ENCODE assay signal across 10 cellular contexts in genomic region chr19:55354698-55355212, GRCh38. TPM values are rescaled to one million over a fixed set of nuclear protein-coding genes. Genes with fewer than 3 reads are reported as not detected.
DNase-seq lines count a peak whose midpoint lies in the region; ATAC-seq, FAIRE-seq and TF ChIP-seq lines count a peak whose summit lies in the region.
"Had no signal": no experiment of that assay in that cellular context is flagged by ENCODE, and none has a peak within 500 bp of the region (broad histone marks: within the 10 kb centered on the region; RNA-seq: fewer than 3 reads in every experiment).

TSS of gene COX6B2 (minus strand) at chr19:55354719. CDS start at chr19:55354521, 198 bp downstream.

- ATAC-seq in right lobe of liver (no peak), GM21447 (IDR thresholded peaks at IDR 0.05; ENCODE audit: unreplicated experiment) (no peak)

- WGBS in right lobe of liver (ENCODE audit: insufficient coverage, low coverage, low lambda C conversion rate, missing lambda C conversion rate) = 0% methylated on average over 2 of the region's 43 CpGs

- H3K4me1 ChIP-seq in right lobe of liver (peaks cover 0 to 6% (median 0%) of the 10 kb centered on the region in 4 donors), tibial artery (peaks cover 0 to 22% (median 18%) of the 10 kb centered on the region in 4 donors)

- H3K4me3 Mint-ChIP-seq in activated T-cell treated with anti-CD3 and anti-CD28 coated beads, Interleukin-2, amount 50 U/mL, for 24 hours = peak within 1 kb of the TSS; percentile 54

- intact Hi-C loops in right lobe of liver (cut with DNase I) (no loop called here), tibial artery (cut with DNase I; ENCODE audit: low total_unique reads) (no loop called here)

- H3K27ac ChIP-seq in right lobe of liver = no peak within 1 kb of the TSS
- no peak within 1 kb of the TSS for H3K27ac ChIP-seq in tibial artery

- DNase-seq in activated T-cell treated with anti-CD3 and anti-CD28 coated beads, Interleukin-2, amount 50 U/mL, for 24 hours = no peak
- no peak for DNase-seq in activated T-cell treated with anti-CD3 and anti-CD28 coated beads, Interleukin-2, amount 50 U/mL, for 48 hours
- DNase-seq in astrocyte of the spinal cord (ENCODE audit: low read depth, low spot score) (no peak), right lobe of liver (peak in 1 of 3 donors; percentile 21), tibial artery (no peak), COR-L47 (lab: John Stamatoyannopoulos, UW) (no peak), D721Med (ENCODE audit: insufficient read length, low spot score) (no peak)

- H3K9me3 ChIP-seq in right lobe of liver = no peaks in the 10 kb centered on the region
- H3K9me3 ChIP-seq in tibial artery = no peaks in the 10 kb centered on the region

- TF ChIP-seq POLR2A in right lobe of liver (IDR thresholded peaks at IDR 0.05) = no peak

- H3K9me3 Mint-ChIP-seq in activated T-cell treated with anti-CD3 and anti-CD28 coated beads, Interleukin-2, amount 50 U/mL, for 24 hours = no peaks in the 10 kb centered on the region

- in situ Hi-C loops in astrocyte of the spinal cord (cut with HindIII; ENCODE audit: low sequenced_read_pairs) = no loop called here

- H3K4me3 ChIP-seq in astrocyte of the spinal cord (ENCODE audit: low read depth, low read length) (peak within 1 kb of the TSS; percentile 44), right lobe of liver (peak within 1 kb of the TSS; percentile 1 to 36 (median 4)), tibial artery (peak within 1 kb of the TSS; percentile 22 to 47)

- H3K27me3 Mint-ChIP-seq in activated T-cell treated with anti-CD3 and anti-CD28 coated beads, Interleukin-2, amount 50 U/mL, for 24 hours = peaks cover 64% of the 10 kb centered on the region

- peaks cover 14% of the 10 kb centered on the region for H3K4me1 Mint-ChIP-seq in activated T-cell treated with anti-CD3 and anti-CD28 coated beads, Interleukin-2, amount 50 U/mL, for 24 hours (ENCODE audit: low read depth)

- H3K36me3 ChIP-seq in right lobe of liver (no peaks in the 10 kb centered on the region), tibial artery (no peaks in the 10 kb centered on the region)

- no peak within 1 kb of the TSS for H3K27ac Mint-ChIP-seq in activated T-cell treated with anti-CD3 and anti-CD28 coated beads, Interleukin-2, amount 50 U/mL, for 24 hours

- H3K36me3 Mint-ChIP-seq in activated T-cell treated with anti-CD3 and anti-CD28 coated beads, Interleukin-2, amount 50 U/mL, for 24 hours (ENCODE audit: low read depth) = no peaks in the 10 kb centered on the region

- TF ChIP-seq CTCF in astrocyte of the spinal cord (IDR thresholded peaks at IDR 0.05; ENCODE audit: low read depth, low read length) (no peak), right lobe of liver (IDR thresholded peaks at IDR 0.05) (no peak), tibial artery (IDR thresholded peaks at IDR 0.05) (no peak), D721Med (IDR thresholded peaks at IDR 0.05; ENCODE audit: insufficient read depth, missing control alignments) (no peak)

- H3K27me3 ChIP-seq in right lobe of liver = peaks cover 0 to 11% of the 10 kb centered on the region in 2 donors
- peaks cover 12 to 94% of the 10 kb centered on the region in 2 donors for H3K27me3 ChIP-seq in tibial artery

- no peak for FAIRE-seq in D721Med (lab: Jason Lieb, UNC)
- FAIRE-seq: endometrium, RCC 7860 had no signal

RNA-seq across cellular contexts. Expression of gene COX6B2, which starts in this region (rescaled TPM):
- not detected for total RNA-seq in right lobe of liver
